Comparison of ENCODE assay signal across 1 cellular context in the genomic region with DNA sequence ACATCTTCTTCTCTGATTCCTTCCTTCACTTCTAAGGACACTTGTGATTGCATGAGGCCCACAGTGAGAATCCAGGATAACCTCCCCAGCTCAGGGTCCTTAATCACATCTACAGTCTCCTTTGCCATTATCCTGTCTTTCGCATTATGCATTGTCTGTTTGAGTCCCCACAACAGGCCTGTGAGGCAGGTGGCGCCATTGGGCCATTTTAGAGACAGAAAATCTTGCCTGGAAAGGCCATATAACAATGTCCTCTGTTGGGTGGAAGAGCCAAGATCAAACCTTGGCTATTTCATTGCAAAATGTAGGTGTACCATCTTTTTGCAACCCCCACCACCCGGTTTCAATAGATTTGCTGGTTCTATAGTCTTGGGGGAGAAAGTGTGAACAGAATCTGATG.
TF ChIP-seq lines count a peak whose summit lies in the region.

No MANE protein-coding gene starts in this region.

TF ChIP-seq in Ishikawa, 13 proteins besides CTCF, POLR2A, EP300 and RAD21 (continued from another document):
- TF ChIP-seq TEAD4 (IDR thresholded peaks at IDR 0.05): no peak
- TF ChIP-seq USF1 (IDR thresholded peaks at IDR 0.05): no peak
- TF ChIP-seq ZBTB7A (IDR thresholded peaks at IDR 0.05; ENCODE audit: low read depth): no peak
- TF ChIP-seq CEBPB (IDR thresholded peaks at IDR 0.05): no peak
- no peak for TF ChIP-seq YY1 (IDR thresholded peaks at IDR 0.05; ENCODE audit: low read depth)
- TF ChIP-seq NFIC (IDR thresholded peaks at IDR 0.05): no peak
- no peak for TF ChIP-seq TCF12 (IDR thresholded peaks at IDR 0.05; ENCODE audit: low read depth)
- no peak for TF ChIP-seq TAF1 (IDR thresholded peaks at IDR 0.05; ENCODE audit: low read depth)
- TF ChIP-seq CREB1 (IDR thresholded peaks at IDR 0.05; ENCODE audit: low read depth): no peak
- TF ChIP-seq MAX (IDR thresholded peaks at IDR 0.05): no peak
